In genomic region chr10:55989188-55989587, GRCh38 we compare ENCODE assay signal across 17 cellular contexts.
DNase-seq lines count a peak whose midpoint lies in the region; ATAC-seq, FAIRE-seq and TF ChIP-seq lines count a peak whose summit lies in the region.
"Had no signal": no experiment of that assay in that cellular context is flagged by ENCODE, and none has a peak within 500 bp of the region (broad histone marks: within the 10 kb centered on the region; RNA-seq: fewer than 3 reads in every experiment).

No MANE protein-coding gene starts in this region.

- H3K36me3 Mint-ChIP-seq in type B pancreatic cell: no peaks in the 10 kb centered on the region
- H3K36me3 Mint-ChIP-seq: CD4-positive, CD25-positive, alpha-beta regulatory T cell had no signal

- H3K4me3 Mint-ChIP-seq in type B pancreatic cell: no peak overlapping the region
- H3K4me3 Mint-ChIP-seq: CD4-positive, CD25-positive, alpha-beta regulatory T cell had no signal

- TF ChIP-seq CTCF in right lobe of liver (IDR thresholded peaks at IDR 0.05) (peak; percentile 12 to 31 (median 28)), HepG2 (CRISPR knock-in tag; IDR thresholded peaks at IDR 0.05) (no peak), MM.1S (IDR thresholded peaks at IDR 0.05; ENCODE audit: low read length) (0 out of 2 replicates have a peak, but pooled peaks have one; percentile 9), epithelial cell of esophagus (IDR thresholded peaks at IDR 0.05; ENCODE audit: insufficient read depth, low read depth, low read length, missing control alignments) (peak; percentile 4), type B pancreatic cell (conservative IDR thresholded peaks at IDR 0.05) (peak; percentile 48)

- H3K9ac ChIP-seq in HepG2 (ENCODE audit: insufficient read depth, low read depth, low read length) (no peak overlapping the region), MM.1S (ENCODE audit: low read length) (no peak overlapping the region)

- H3K27ac Mint-ChIP-seq in type B pancreatic cell: no peak overlapping the region
- H3K27ac Mint-ChIP-seq: CD4-positive, CD25-positive, alpha-beta regulatory T cell had no signal

- FAIRE-seq in HepG2 (lab: Jason Lieb, UNC): no peak

- no peak overlapping the region for H3K4me2 ChIP-seq in HepG2 (ENCODE audit: low read depth, low read length)
- no peak overlapping the region for H3K4me2 ChIP-seq in MM.1S (ENCODE audit: low read depth, low read length)

- in situ Hi-C loops in HepG2 (cut with HindIII; ENCODE audit: extremely low pct_ligation_motif_present, low pct_unique_long_range_greater_than_20kb): no loop called here

- BruUV-seq in HepG2 (replicated peaks; lab: Mats Ljungman, UMichigan): no TSS peak

- CTCF ChIA-PET in HepG2 (lab: Yijun Ruan, JAX; ENCODE audit: low intra/inter-chr PET ratio, low total read pairs): no interaction called here

- no peaks in the 10 kb centered on the region for H3K4me1 ChIP-seq in right lobe of liver
- no peaks in the 10 kb centered on the region for H3K4me1 ChIP-seq in HepG2 (ENCODE audit: insufficient read depth, low read length)
- no peaks in the 10 kb centered on the region for H3K4me1 ChIP-seq in MM.1S (ENCODE audit: low read length)
- H3K4me1 ChIP-seq: Peyer's patch had no signal

- no peaks in the 10 kb centered on the region for H3K4me1 Mint-ChIP-seq in type B pancreatic cell (ENCODE audit: unreplicated experiment)
- H3K4me1 Mint-ChIP-seq: CD4-positive, CD25-positive, alpha-beta regulatory T cell had no signal

- DNase-seq in right lobe of liver: no peak
- no peak for DNase-seq in HepG2 (ENCODE audit: low spot score)
- DNase-seq in MM.1S: no peak
- DNase-seq in epithelial cell of esophagus (ENCODE audit: low read depth): no peak
- no peak for DNase-seq in type B pancreatic cell (ENCODE audit: extremely low spot score, unreplicated experiment)
- no peak for DNase-seq in KG1 (lab: John Stamatoyannopoulos, UW)
- DNase-seq in activated CD4-positive, alpha-beta T cell treated with anti-CD3 and anti-CD28 coated beads, Interleukin-2, amount 50 U/mL, for 4 hours: no peak
- DNase-seq: AML-193; CD4-positive, CD25-positive, alpha-beta regulatory T cell; IMR-90; NCI-H1092; NCI-H1694; NCI-H345; NCI-H69; Peyer's patch; SHP77 treated with DMSO at 0.1 percent for 48 hours had no signal

- H3K9me2 ChIP-seq in MM.1S (replicated peaks; ENCODE audit: insufficient read depth, low read length): no peaks in the 10 kb centered on the region

- H4K20me1 ChIP-seq in HepG2 (ENCODE audit: insufficient read depth, low read length): no peaks in the 10 kb centered on the region
- H4K20me1 ChIP-seq in MM.1S (ENCODE audit: insufficient read depth, low read length): no peaks in the 10 kb centered on the region

- POLR2A ChIA-PET in HepG2 (lab: Yijun Ruan, JAX): no interaction called here

- intact Hi-C loops in right lobe of liver (cut with DNase I) (loop anchor here in 1 of 2 donors (10.0 kb wide), 1 partner anchor 74 kb away; no protein-coding TSS in a partner anchor), HepG2 (cut with micrococcal nuclease; ENCODE audit: unreplicated experiment) (no loop called here)

- H3F3A ChIP-seq in MM.1S (ENCODE audit: insufficient read depth, low read length): no peaks in the 10 kb centered on the region

- TF ChIP-seq POLR2A in right lobe of liver (IDR thresholded peaks at IDR 0.05): no peak
- no peak for TF ChIP-seq POLR2A in HepG2 (IDR thresholded peaks at IDR 0.05; ENCODE audit: insufficient read depth in 1 of 2, low read depth in 2 of 2, low read length in 2 of 2)

- no peak overlapping the region for H3K27ac ChIP-seq in right lobe of liver
- no peak overlapping the region for H3K27ac ChIP-seq in HepG2 (ENCODE audit: extremely low read length, insufficient read depth, low read length)
- H3K27ac ChIP-seq in MM.1S (ENCODE audit: low read length): no peak overlapping the region
- H3K27ac ChIP-seq: Peyer's patch had no signal

- peak in 1 of 4 donors; percentile 38 for ATAC-seq in right lobe of liver
- no peak for ATAC-seq in HepG2
- ATAC-seq in HG03354 (IDR thresholded peaks at IDR 0.05; ENCODE audit: poor library complexity, severe bottlenecking, unreplicated experiment): no peak

- H3K27me3 ChIP-seq in right lobe of liver: no peaks in the 10 kb centered on the region
- H3K27me3 ChIP-seq in HepG2 (ENCODE audit: control insufficient read depth in 1 of 2, insufficient read depth in 2 of 2, low read length in 2 of 2): no peaks in the 10 kb centered on the region
- no peaks in the 10 kb centered on the region for H3K27me3 ChIP-seq in MM.1S (replicated peaks; ENCODE audit: insufficient read depth, low read length)
- H3K27me3 ChIP-seq: Peyer's patch had no signal

- H3K9me3 ChIP-seq in right lobe of liver (no peaks in the 10 kb centered on the region), HepG2 (ENCODE audit: low read length) (no peaks in the 10 kb centered on the region), MM.1S (replicated peaks; ENCODE audit: insufficient read depth, low read length) (no peaks in the 10 kb centered on the region)
- H3K9me3 ChIP-seq: Peyer's patch had no signal

- no peak for TF ChIP-seq EP300 in HepG2 (IDR thresholded peaks at IDR 0.05; ENCODE audit: low read depth in 2 of 2, low read length in 2 of 2)
- TF ChIP-seq EP300 in HepG2 (CRISPR knock-in tag; IDR thresholded peaks at IDR 0.05; ENCODE audit: borderline replicate concordance): no peak

- H3K36me3 ChIP-seq in right lobe of liver (no peaks in the 10 kb centered on the region), HepG2 (replicated peaks in 1 of 2; ENCODE audit: control insufficient read depth in 1 of 2, insufficient read depth in 2 of 2, low read length in 2 of 2) (no peaks in the 10 kb centered on the region), MM.1S (replicated peaks; ENCODE audit: insufficient read depth, low read length) (no peaks in the 10 kb centered on the region)
- H3K36me3 ChIP-seq: Peyer's patch had no signal

- WGBS in right lobe of liver (ENCODE audit: insufficient coverage, low coverage, low lambda C conversion rate, missing lambda C conversion rate): 20% methylated on average over 3 of the region's 3 CpGs
- under 1% methylated on average over 3 of the region's 3 CpGs for whole genome bisulfite sequencing in HepG2 (ENCODE audit: low lambda C conversion rate)

- no peak overlapping the region for H3K4me3 ChIP-seq in right lobe of liver
- no peak overlapping the region for H3K4me3 ChIP-seq in HepG2 (replicated peaks in 1 of 3; ENCODE audit: insufficient read depth in 1 of 3, low read depth in 2 of 3, low read length in 3 of 3)
- H3K4me3 ChIP-seq in MM.1S (ENCODE audit: low read length): no peak overlapping the region
- H3K4me3 ChIP-seq in epithelial cell of esophagus (ENCODE audit: low read length): no peak overlapping the region
- H3K4me3 ChIP-seq: Peyer's patch had no signal

- H3K79me2 ChIP-seq in HepG2 (ENCODE audit: insufficient read depth, low read length): no peaks in the 10 kb centered on the region
- no peaks in the 10 kb centered on the region for H3K79me2 ChIP-seq in MM.1S (ENCODE audit: low read length)

- no peaks in the 10 kb centered on the region for H3K9me3 Mint-ChIP-seq in type B pancreatic cell

- TF ChIP-seq RAD21 in HepG2 (CRISPR knock-in tag; IDR thresholded peaks at IDR 0.05): no peak

- H3K27me3 Mint-ChIP-seq in type B pancreatic cell: no peaks in the 10 kb centered on the region
- H3K27me3 Mint-ChIP-seq: CD4-positive, CD25-positive, alpha-beta regulatory T cell had no signal

- H2AFZ ChIP-seq in HepG2 (ENCODE audit: low read length) (no peak overlapping the region), MM.1S (ENCODE audit: low read length) (no peak overlapping the region)

TF ChIP-seq in HepG2, 621 proteins besides CTCF, POLR2A, EP300 and RAD21:
- no peak for TF ChIP-seq KAT2B (IDR thresholded peaks at IDR 0.05; ENCODE audit: borderline replicate concordance, low read depth, low read length)
TF ChIP-seq in HepG2: peak in this region for 0.
